Comparison of ENCODE assay signal across 1 cellular context in the genomic region with DNA sequence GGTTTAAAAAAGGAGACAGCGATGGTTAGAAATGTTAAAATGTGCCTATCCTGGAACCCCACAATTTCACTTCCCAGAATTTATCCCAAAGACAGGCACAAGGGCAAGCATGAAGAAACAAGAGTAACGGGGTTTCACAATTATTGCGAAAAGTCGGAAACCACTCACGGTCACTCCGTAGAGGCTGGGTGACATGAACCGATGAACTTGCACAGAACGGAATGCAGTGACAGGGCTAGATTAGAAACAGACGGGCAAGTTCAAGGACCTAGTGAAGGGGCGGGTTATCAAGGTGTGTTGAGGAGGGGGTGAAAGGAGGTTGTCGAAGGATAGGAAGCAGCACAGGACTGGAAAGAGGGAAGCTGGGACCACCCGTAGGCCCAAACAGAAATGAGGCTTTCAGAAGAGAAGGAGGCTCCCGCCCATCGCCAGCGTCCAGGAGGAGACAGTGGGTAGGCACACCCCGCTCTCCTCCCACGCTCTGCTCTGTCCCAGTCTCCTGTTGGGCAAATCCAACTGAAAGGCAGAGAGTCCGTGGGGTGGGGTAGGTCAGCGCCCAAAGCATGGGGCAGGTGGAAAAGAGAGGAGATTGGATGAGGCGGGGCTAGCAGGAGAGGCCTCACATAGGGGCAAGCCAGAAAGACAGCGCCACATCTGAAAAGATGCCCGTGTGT.
TF ChIP-seq lines count a peak whose summit lies in the region.

No MANE protein-coding gene starts in this region.

TF ChIP-seq in HepG2, 621 proteins besides CTCF, POLR2A, EP300 and RAD21 (continues in another document):
- peak; percentile 49; the same call in 1 of the 2 replicates for TF ChIP-seq HDAC1 (CRISPR knock-in tag; IDR thresholded peaks at IDR 0.05)
- TF ChIP-seq MTA3 (CRISPR knock-in tag; IDR thresholded peaks at IDR 0.05): no peak
- TF ChIP-seq NCOR1 (IDR thresholded peaks at IDR 0.05; ENCODE audit: borderline replicate concordance, low read length): peak; percentile 81; the same call in 1 of the 2 replicates
- no peak for TF ChIP-seq ZNF800 (CRISPR knock-in tag; IDR thresholded peaks at IDR 0.05)
- TF ChIP-seq SATB2 (CRISPR knock-in tag; IDR thresholded peaks at IDR 0.05): no peak
- TF ChIP-seq, protein P1, sequence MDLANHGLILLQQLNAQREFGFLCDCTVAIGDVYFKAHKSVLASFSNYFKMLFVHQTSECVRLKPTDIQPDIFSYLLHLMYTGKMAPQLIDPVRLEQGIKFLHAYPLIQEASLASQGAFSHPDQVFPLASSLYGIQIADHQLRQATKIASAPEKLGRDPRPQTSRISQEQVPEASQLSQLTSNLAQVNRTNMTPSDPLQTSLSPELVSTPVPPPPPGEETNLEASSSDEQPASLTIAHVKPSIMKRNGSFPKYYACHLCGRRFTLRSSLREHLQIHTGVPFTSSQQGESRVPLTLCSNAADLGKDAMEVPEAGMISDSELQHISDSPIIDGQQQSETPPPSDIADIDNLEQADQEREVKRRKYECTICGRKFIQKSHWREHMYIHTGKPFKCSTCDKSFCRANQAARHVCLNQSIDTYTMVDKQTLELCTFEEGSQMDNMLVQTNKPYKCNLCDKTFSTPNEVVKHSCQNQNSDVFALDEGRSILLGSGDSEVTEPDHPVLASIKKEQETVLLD (CRISPR knock-in tag; IDR thresholded peaks at IDR 0.05; ENCODE audit: low read depth): no peak
- TF ChIP-seq NFYB (CRISPR knock-in tag; IDR thresholded peaks at IDR 0.05): no peak
- TF ChIP-seq TRIM24 (CRISPR knock-in tag; IDR thresholded peaks at IDR 0.05): no peak; the same call in 1 of the 2 replicates
- TF ChIP-seq KLF9 (CRISPR knock-in tag; IDR thresholded peaks at IDR 0.05; ENCODE audit: low read depth): no peak
- TF ChIP-seq TCF7L2 (IDR thresholded peaks at IDR 0.05; ENCODE audit: low read depth, low read length): no peak
- peak; percentile 88 for TF ChIP-seq CEBPG (CRISPR knock-in tag; IDR thresholded peaks at IDR 0.05)
- TF ChIP-seq ZNF546 (CRISPR knock-in tag; conservative IDR thresholded peaks at IDR 0.05): no peak
- peak in 1 of 2 experiments; percentile 18; a peak in 1 of 4 replicates for TF ChIP-seq ATF4 (CRISPR knock-in tag; IDR thresholded peaks at IDR 0.05)
- TF ChIP-seq ZNF281 (CRISPR knock-in tag; IDR thresholded peaks at IDR 0.05; ENCODE audit: borderline replicate concordance): peak; percentile 20; the same call in 1 of the 2 replicates
- no peak for TF ChIP-seq MIER2 (CRISPR knock-in tag; IDR thresholded peaks at IDR 0.05)
- no peak for TF ChIP-seq ZNF510 (CRISPR knock-in tag; IDR thresholded peaks at IDR 0.05; ENCODE audit: low read depth)
- TF ChIP-seq LCORL (IDR thresholded peaks at IDR 0.05): no peak
- peak; percentile 56; the same call in 1 of the 2 replicates for TF ChIP-seq LCORL (CRISPR knock-in tag; IDR thresholded peaks at IDR 0.05)
- no peak for TF ChIP-seq HMG20B (CRISPR knock-in tag; conservative IDR thresholded peaks at IDR 0.05)
- peak; percentile 72 for TF ChIP-seq FOSL2 (CRISPR knock-in tag; IDR thresholded peaks at IDR 0.05)
- peak; percentile 29; the same call in 1 of the 2 replicates for TF ChIP-seq TBX2 (CRISPR knock-in tag; IDR thresholded peaks at IDR 0.05; ENCODE audit: borderline replicate concordance)
- peak; percentile 43; the same call in 1 of the 2 replicates for TF ChIP-seq HMG20A (CRISPR knock-in tag; IDR thresholded peaks at IDR 0.05; ENCODE audit: borderline replicate concordance)
- no peak for TF ChIP-seq JUNB (CRISPR knock-in tag; IDR thresholded peaks at IDR 0.05; ENCODE audit: borderline replicate concordance)
- TF ChIP-seq RXRA (CRISPR knock-in tag; IDR thresholded peaks at IDR 0.05): peak; percentile 29; the same call in 1 of the 2 replicates
- TF ChIP-seq DRAP1 (CRISPR knock-in tag; IDR thresholded peaks at IDR 0.05): no peak
- TF ChIP-seq ZNF430 (CRISPR knock-in tag; IDR thresholded peaks at IDR 0.05): 0 out of 2 replicates have a peak, but pooled peaks have one; percentile 30
- no peak for TF ChIP-seq ZC3H13 (CRISPR knock-in tag; IDR thresholded peaks at IDR 0.05)
- no peak for TF ChIP-seq ZMYM2 (CRISPR knock-in tag; IDR thresholded peaks at IDR 0.05)
- no peak for TF ChIP-seq ATM (IDR thresholded peaks at IDR 0.05; ENCODE audit: borderline replicate concordance)
- TF ChIP-seq NR2F6 (IDR thresholded peaks at IDR 0.05): no peak
- peak; percentile 23; the same call in 1 of the 2 replicates for TF ChIP-seq NR2F6 (CRISPR knock-in tag; IDR thresholded peaks at IDR 0.05)
- no peak for TF ChIP-seq TBX3 (IDR thresholded peaks at IDR 0.05; ENCODE audit: borderline replicate concordance)
- TF ChIP-seq TEAD3 (CRISPR knock-in tag; optimal IDR thresholded peaks at IDR 0.05; ENCODE audit: borderline replicate concordance): peak; percentile 70
- no peak for TF ChIP-seq SNRNP70 (IDR thresholded peaks at IDR 0.05; ENCODE audit: low read depth, low read length)
- no peak for TF ChIP-seq ZNF878 (CRISPR knock-in tag; IDR thresholded peaks at IDR 0.05)
- TF ChIP-seq KDM3A (CRISPR knock-in tag; IDR thresholded peaks at IDR 0.05; ENCODE audit: low read depth): 0 out of 2 replicates have a peak, but pooled peaks have one; percentile 31
- 0 out of 2 replicates have a peak, but pooled peaks have one; percentile 14 for TF ChIP-seq ZNF670 (CRISPR knock-in tag; IDR thresholded peaks at IDR 0.05; ENCODE audit: borderline replicate concordance)
- 0 out of 2 replicates have a peak, but pooled peaks have one; percentile 26 for TF ChIP-seq CBX2 (IDR thresholded peaks at IDR 0.05; ENCODE audit: low read depth, low read length)
- no peak for TF ChIP-seq CBX2 (CRISPR knock-in tag; IDR thresholded peaks at IDR 0.05; ENCODE audit: low read depth)
- no peak for TF ChIP-seq MBNL3 (CRISPR knock-in tag; conservative IDR thresholded peaks at IDR 0.05)
- peak; percentile 26 for TF ChIP-seq ZFP36 (IDR thresholded peaks at IDR 0.05; ENCODE audit: borderline replicate concordance, low read depth, low read length, partially characterized antibody)
- peak in 1 of 2 experiments; percentile 20; a peak in 1 of 4 replicates for TF ChIP-seq NR2F1 (CRISPR knock-in tag; IDR thresholded peaks at IDR 0.05)
- TF ChIP-seq EZH2 (conservative IDR thresholded peaks at IDR 0.05; ENCODE audit: low read depth, low read length): peak; percentile 92
- no peak for TF ChIP-seq ZNF17 (CRISPR knock-in tag; IDR thresholded peaks at IDR 0.05)
- no peak for TF ChIP-seq ZNF513 (CRISPR knock-in tag; conservative IDR thresholded peaks at IDR 0.05)
- no peak for TF ChIP-seq ZFP62 (CRISPR knock-in tag; IDR thresholded peaks at IDR 0.05)
- peak; percentile 98 for TF ChIP-seq CEBPB (IDR thresholded peaks at IDR 0.05; ENCODE audit: borderline replicate concordance, low read depth, low read length)
- TF ChIP-seq ERF (CRISPR knock-in tag; IDR thresholded peaks at IDR 0.05): peak; percentile 23; the same call in 1 of the 2 replicates
- no peak for TF ChIP-seq ZNF407 (CRISPR knock-in tag; IDR thresholded peaks at IDR 0.05; ENCODE audit: not compliant biosample characterization)
